17 cellular contexts compared by ENCODE assay signal in the genomic region with DNA sequence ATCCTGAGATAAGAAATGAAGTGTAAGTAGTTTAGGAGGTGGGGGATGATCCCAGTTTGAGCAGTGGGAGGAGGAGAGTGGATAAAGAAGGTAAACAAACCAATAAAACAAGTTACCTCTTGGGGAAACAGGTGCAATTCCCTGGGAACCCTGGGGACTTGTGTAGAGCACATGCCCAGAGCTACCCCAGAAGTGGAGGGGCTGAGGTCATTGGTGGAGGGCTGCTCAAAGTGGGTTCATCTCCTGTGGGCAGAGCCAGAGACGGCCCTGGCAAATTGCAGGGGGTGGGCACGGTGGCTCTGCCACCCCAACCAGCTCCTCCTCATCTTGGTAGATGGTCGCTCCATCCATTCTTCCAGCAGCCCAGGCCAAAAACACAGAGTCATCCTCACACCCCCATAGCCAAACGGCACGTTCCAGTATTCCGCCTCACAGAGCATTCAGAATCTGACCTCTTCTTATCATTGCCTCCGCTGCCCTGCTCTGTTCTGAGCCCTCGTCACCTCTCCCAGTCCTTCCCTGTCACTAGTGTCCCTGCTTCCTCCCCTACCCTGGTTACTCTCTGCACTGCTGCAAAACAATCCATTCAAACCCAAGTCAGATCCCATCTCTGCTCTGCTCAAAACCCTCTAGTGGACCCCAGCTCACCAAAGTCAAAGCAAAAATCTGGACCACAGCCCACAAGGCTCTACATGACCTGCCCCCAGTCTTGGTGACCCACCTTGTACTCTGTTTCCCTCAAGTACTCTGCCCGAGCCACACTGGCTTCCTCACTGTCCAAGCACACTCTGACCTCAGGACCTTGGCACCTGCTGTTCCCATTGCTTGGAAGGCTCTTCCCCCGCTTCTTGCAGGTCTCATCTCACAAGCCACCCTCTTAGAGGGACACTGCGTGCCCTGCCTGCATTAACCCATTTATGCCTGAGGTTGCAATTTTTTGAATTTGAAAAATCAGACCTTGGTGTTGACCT. TPM values are rescaled to one million over a fixed set of nuclear protein-coding genes. Genes with fewer than 3 reads are reported as not detected.
DNase-seq lines count a peak whose midpoint lies in the region; ATAC-seq and TF ChIP-seq lines count a peak whose summit lies in the region.
"Had no signal": no experiment of that assay in that cellular context is flagged by ENCODE, and none has a peak within 500 bp of the region (broad histone marks: within the 10 kb centered on the region; RNA-seq: fewer than 3 reads in every experiment).

No MANE protein-coding gene starts in this region.

- no peak for TF ChIP-seq CTCF in activated CD8-positive, alpha-beta T cell treated with anti-CD3 and anti-CD28 coated beads for 36 hours (IDR thresholded peaks at IDR 0.05)
- TF ChIP-seq CTCF in testis (IDR thresholded peaks at IDR 0.05) = no peak

- H3K9me3 ChIP-seq in testis = no peaks in the 10 kb centered on the region

- H3K4me1 ChIP-seq in testis = no peaks in the 10 kb centered on the region

- intact Hi-C loops in activated CD8-positive, alpha-beta T cell treated with anti-CD3 and anti-CD28 coated beads for 36 hours (cut with micrococcal nuclease) = no loop called here
- intact Hi-C loops in testis (cut with DNase I; ENCODE audit: low total_unique reads) = no loop called here

- DNase-seq in activated CD8-positive, alpha-beta T cell treated with anti-CD3 and anti-CD28 coated beads, Interleukin-2, amount 10 ng/mL, durations not matched to agents 7 days and 5 days = peak; percentile 13
- no peak for DNase-seq in activated CD8-positive, alpha-beta T cell treated with anti-CD3 and anti-CD28 coated beads for 36 hours
- peak; percentile 2 for DNase-seq in HEK293T (ENCODE audit: extremely low spot score)
- DNase-seq in islet precursor cell = peak; percentile 45
- peak; percentile 2 for DNase-seq in testis
- no peak for DNase-seq in HUDEP-2 (lab: John Stamatoyannopoulos, UW; ENCODE audit: unreplicated experiment in 76 of 76)
- DNase-seq: DMS53, HCEC 1CT, NCI-H1436, NCI-H2029 treated with DMSO at 0.1 percent for 48 hours, NCI-H524, RPMI8226 had no signal

- no peak for TF ChIP-seq POLR2A in testis (IDR thresholded peaks at IDR 0.05)

- no peaks in the 10 kb centered on the region for H3K27me3 ChIP-seq in testis

- H3K4me3 Mint-ChIP-seq in activated CD8-positive, alpha-beta T cell treated with anti-CD3 and anti-CD28 coated beads, Interleukin-2, amount 10 ng/mL, durations not matched to agents 7 days and 5 days = no peak overlapping the region
- H3K4me3 Mint-ChIP-seq in activated CD8-positive, alpha-beta T cell treated with anti-CD3 and anti-CD28 coated beads for 36 hours = no peak overlapping the region

- H3K36me3 Mint-ChIP-seq in activated CD8-positive, alpha-beta T cell treated with anti-CD3 and anti-CD28 coated beads, Interleukin-2, amount 10 ng/mL, durations not matched to agents 7 days and 5 days (ENCODE audit: low read depth) = no peaks in the 10 kb centered on the region
- no peaks in the 10 kb centered on the region for H3K36me3 Mint-ChIP-seq in activated CD8-positive, alpha-beta T cell treated with anti-CD3 and anti-CD28 coated beads for 36 hours (ENCODE audit: low read depth)
- H3K36me3 Mint-ChIP-seq: CD14-positive monocyte had no signal

- no peak overlapping the region for H3K4me3 ChIP-seq in testis

- no peak overlapping the region for H3K27ac Mint-ChIP-seq in activated CD8-positive, alpha-beta T cell treated with anti-CD3 and anti-CD28 coated beads, Interleukin-2, amount 10 ng/mL, durations not matched to agents 7 days and 5 days
- no peak overlapping the region for H3K27ac Mint-ChIP-seq in activated CD8-positive, alpha-beta T cell treated with anti-CD3 and anti-CD28 coated beads for 36 hours

- CTCF ChIA-PET in activated CD8-positive, alpha-beta T cell treated with anti-CD3 and anti-CD28 coated beads, Interleukin-2, amount 10 ng/mL, durations not matched to agents 7 days and 5 days (lab: Charles Lee) = interaction anchor here (0.7 kb wide), 1 partner anchor 9 kb away, joined by 4 read pairs; no protein-coding TSS in a partner anchor
- CTCF ChIA-PET in activated CD8-positive, alpha-beta T cell treated with anti-CD3 and anti-CD28 coated beads for 36 hours (lab: Charles Lee) = interaction anchor here (0.6 to 1.6 kb wide), 4 partner anchors 9 to 88 kb away, joined by 3 to 6 read pairs (median 4); no protein-coding TSS in a partner anchor
- CTCF ChIA-PET in HEK293T (lab: Yijun Ruan, JAX) = no interaction called here

- no peak for ATAC-seq in activated CD8-positive, alpha-beta T cell treated with anti-CD3 and anti-CD28 coated beads, Interleukin-2, amount 10 ng/mL, durations not matched to agents 7 days and 5 days
- ATAC-seq in activated CD8-positive, alpha-beta T cell treated with anti-CD3 and anti-CD28 coated beads for 36 hours = no peak
- no peak for ATAC-seq in GM18502 (IDR thresholded peaks at IDR 0.05; ENCODE audit: poor library complexity, unreplicated experiment)
- no peak for ATAC-seq in GM19463 (IDR thresholded peaks at IDR 0.05; ENCODE audit: unreplicated experiment)

- no peaks in the 10 kb centered on the region for H3K9me3 Mint-ChIP-seq in activated CD8-positive, alpha-beta T cell treated with anti-CD3 and anti-CD28 coated beads, Interleukin-2, amount 10 ng/mL, durations not matched to agents 7 days and 5 days (ENCODE audit: insufficient read depth)
- no peaks in the 10 kb centered on the region for H3K9me3 Mint-ChIP-seq in activated CD8-positive, alpha-beta T cell treated with anti-CD3 and anti-CD28 coated beads for 36 hours

- POLR2A ChIA-PET in activated CD8-positive, alpha-beta T cell treated with anti-CD3 and anti-CD28 coated beads, Interleukin-2, amount 10 ng/mL, durations not matched to agents 7 days and 5 days (lab: Charles Lee) = no interaction called here
- POLR2A ChIA-PET in activated CD8-positive, alpha-beta T cell treated with anti-CD3 and anti-CD28 coated beads for 36 hours (lab: Charles Lee) = interaction anchor here (0.6 to 0.7 kb wide), 2 partner anchors 9 to 495 kb away, joined by 3 read pairs; no protein-coding TSS in a partner anchor
- POLR2A ChIA-PET in HEK293T (lab: Yijun Ruan, JAX) = no interaction called here

- 84 to 91% methylated on average over 11 of the region's 11 CpGs for WGBS in testis, 2 donors

- no peaks in the 10 kb centered on the region for H3K36me3 ChIP-seq in testis (ENCODE audit: low read depth, missing control alignments)

- peaks cover 41% of the 10 kb centered on the region for H3K27me3 Mint-ChIP-seq in activated CD8-positive, alpha-beta T cell treated with anti-CD3 and anti-CD28 coated beads, Interleukin-2, amount 10 ng/mL, durations not matched to agents 7 days and 5 days (ENCODE audit: low read depth)
- H3K27me3 Mint-ChIP-seq in activated CD8-positive, alpha-beta T cell treated with anti-CD3 and anti-CD28 coated beads for 36 hours = peaks cover 36% of the 10 kb centered on the region

- H3K4me1 Mint-ChIP-seq in activated CD8-positive, alpha-beta T cell treated with anti-CD3 and anti-CD28 coated beads, Interleukin-2, amount 10 ng/mL, durations not matched to agents 7 days and 5 days (ENCODE audit: low read depth) = peaks cover 18% of the 10 kb centered on the region
- H3K4me1 Mint-ChIP-seq in activated CD8-positive, alpha-beta T cell treated with anti-CD3 and anti-CD28 coated beads for 36 hours (ENCODE audit: low read depth) = peaks cover 10% of the 10 kb centered on the region

- H3K27ac ChIP-seq in testis = no peak overlapping the region

TF ChIP-seq in HEK293T, 16 proteins besides CTCF, POLR2A, EP300 and RAD21:
- TF ChIP-seq L3MBTL2 (conservative IDR thresholded peaks at IDR 0.05) (no peak), PKNOX1 (IDR thresholded peaks at IDR 0.05) (no peak), NFRKB (IDR thresholded peaks at IDR 0.05) (no peak), SUZ12 (IDR thresholded peaks at IDR 0.05) (no peak), FOXA1 (IDR thresholded peaks at IDR 0.05) (no peak), FOXM1 (IDR thresholded peaks at IDR 0.05; ENCODE audit: borderline replicate concordance) (no peak), ZNF384 (IDR thresholded peaks at IDR 0.05) (no peak), HDGF (IDR thresholded peaks at IDR 0.05; ENCODE audit: borderline replicate concordance) (no peak)
TF ChIP-seq in HEK293T: peak in this region for 0.

RNA-seq across cellular contexts. Expression of gene CYP46A1, which starts 5.5 kb away (rescaled TPM):
- total RNA-seq in activated CD8-positive, alpha-beta T cell treated with anti-CD3 and anti-CD28 coated beads, Interleukin-2, amount 10 ng/mL, durations not matched to agents 7 days and 5 days = not detected
- total RNA-seq in activated CD8-positive, alpha-beta T cell treated with anti-CD3 and anti-CD28 coated beads for 36 hours = under 1 TPM; 0.16 to 0.20 TPM
- total RNA-seq in testis = 1 to 10 TPM; 4.2 to 4.6 TPM
- 2.5 TPM for polyA plus RNA-seq in testis (ENCODE audit: insufficient read depth, low read depth, low replicate concordance)
- total RNA-seq: HT1080 had no signal
- polyA plus RNA-seq: CD14-positive monocyte had no signal

RNA-seq across cellular contexts. Expression of gene HHIPL1, which starts 44.6 kb away (rescaled TPM):
- not detected for total RNA-seq in activated CD8-positive, alpha-beta T cell treated with anti-CD3 and anti-CD28 coated beads, Interleukin-2, amount 10 ng/mL, durations not matched to agents 7 days and 5 days
- under 1 TPM; 0.05 to 0.07 TPM for total RNA-seq in activated CD8-positive, alpha-beta T cell treated with anti-CD3 and anti-CD28 coated beads for 36 hours
- total RNA-seq in testis = 1 to 10 TPM; 2.7 to 3.9 TPM
- 1.0 TPM for polyA plus RNA-seq in testis (ENCODE audit: insufficient read depth, low read depth, low replicate concordance)
- total RNA-seq: A172, HT1080 had no signal
- polyA plus RNA-seq: CD14-positive monocyte had no signal

Comparison
In these comparisons a context has a peak if more than half of its experiments do, and no peak if none do; other contexts are left out.
1. DNase-seq: peak in activated CD8-positive, alpha-beta T cell treated with anti-CD3 and anti-CD28 coated beads, Interleukin-2, amount 10 ng/mL, durations not matched to agents 7 days and 5 days (single experiment), HEK293T (single experiment), islet precursor cell (single experiment) and testis (single experiment); none in activated CD8-positive, alpha-beta T cell treated with anti-CD3 and anti-CD28 coated beads for 36 hours (single experiment) and HUDEP-2 (0 of 76).
2. RNA of gene CYP46A1, which starts 5.5 kb away (total RNA-seq): 4.2 to 4.6 TPM in testis; 0.16 to 0.20 TPM in activated CD8-positive, alpha-beta T cell treated with anti-CD3 and anti-CD28 coated beads for 36 hours and not detected in activated CD8-positive, alpha-beta T cell treated with anti-CD3 and anti-CD28 coated beads, Interleukin-2, amount 10 ng/mL, durations not matched to agents 7 days and 5 days; every median in the first group is over 4 times any median in the second.